8 cellular contexts compared by ENCODE assay signal in the genomic region with DNA sequence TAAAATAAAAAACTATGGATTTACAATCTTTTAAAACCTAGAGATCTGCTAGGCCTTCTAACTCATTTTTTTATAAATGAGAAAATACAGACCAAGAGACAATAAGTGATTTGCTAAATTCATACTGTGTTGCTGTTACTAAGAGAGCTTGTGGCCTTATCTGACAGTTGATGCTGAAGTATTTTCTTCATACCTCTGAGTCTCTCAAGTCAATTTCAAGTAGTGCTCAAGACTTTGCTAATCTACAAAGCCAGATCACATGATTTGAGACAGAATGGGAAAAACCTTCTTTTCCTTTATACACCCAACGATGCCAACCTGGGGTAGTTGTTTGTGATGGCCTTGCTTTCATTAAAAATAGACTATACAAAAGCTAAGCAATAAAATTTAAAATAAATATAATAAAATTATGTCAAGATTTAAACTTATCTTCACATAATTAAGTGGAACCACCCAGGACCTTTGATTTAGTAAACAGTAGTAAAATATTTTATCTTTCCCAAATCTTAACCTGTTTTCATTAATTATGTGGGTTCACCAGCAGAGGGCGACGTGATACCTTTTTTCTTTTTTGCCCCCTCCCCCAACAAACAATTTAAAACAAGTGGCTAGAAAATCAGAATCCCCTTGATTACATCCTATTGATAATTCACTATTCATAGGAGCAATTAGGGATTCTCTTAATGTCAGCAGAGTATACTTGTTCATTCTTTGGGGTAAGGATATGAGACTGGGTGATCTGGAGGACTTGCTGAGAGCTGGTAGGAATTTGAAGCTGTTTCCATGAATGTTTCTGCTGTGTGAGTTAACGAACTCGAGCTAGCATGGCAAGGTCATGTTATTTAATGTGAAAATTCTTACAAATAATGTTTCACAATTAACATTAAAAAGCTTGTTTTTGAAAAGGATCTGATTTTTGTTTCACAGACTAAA. TPM values are rescaled to one million over a fixed set of nuclear protein-coding genes. Genes with fewer than 3 reads are reported as not detected.
DNase-seq lines count a peak whose midpoint lies in the region; ATAC-seq and TF ChIP-seq lines count a peak whose summit lies in the region.

No MANE protein-coding gene starts in this region.

- H3K27me3 ChIP-seq in BE2C: no peaks in the 10 kb centered on the region

- ATAC-seq in GM18519 (IDR thresholded peaks at IDR 0.05; ENCODE audit: low FRiP score, unreplicated experiment): no peak

- H3K4me1 ChIP-seq in BE2C: no peaks in the 10 kb centered on the region

- no peak for TF ChIP-seq POLR2A in erythroblast (IDR thresholded peaks at IDR 0.05; ENCODE audit: low read length)

- peak; percentile 18 for DNase-seq in activated CD4-positive, alpha-beta T cell treated with anti-CD3 and anti-CD28 coated beads for 48 hours
- DNase-seq in activated CD4-positive, alpha-beta T cell treated with anti-CD3 and anti-CD28 coated beads, Interleukin-2, amount 50 U/mL, for 1 hour: no peak
- DNase-seq in NCI-H460 (ENCODE audit: extremely low read depth, low read depth) (peak; percentile 2), erythroblast (lab: John Stamatoyannopoulos, UW) (peak; percentile 9 to 42), superior temporal gyrus (ENCODE audit: extremely low spot score) (peak; percentile 55), BE2C (no peak), HPDE6-E6E7 (ENCODE audit: extremely low spot score) (no peak)

- no peak overlapping the region for H3K4me3 ChIP-seq in BE2C (ENCODE audit: low read depth, low read length)

- TF ChIP-seq CTCF in BE2C (IDR thresholded peaks at IDR 0.05; ENCODE audit: low read depth, low read length): no peak; the same call in 1 of the 2 replicates

- no peaks in the 10 kb centered on the region for H3K36me3 ChIP-seq in BE2C

- H3K9me3 ChIP-seq in BE2C: no peaks in the 10 kb centered on the region

RNA-seq across cellular contexts. Expression of gene SLC5A7, which starts 49.6 kb away (rescaled TPM):
- not detected in 2 replicates for total RNA-seq in NCI-H460 (2014; rRNA removed; shearing (Covaris generic))
- polyA plus RNA-seq in NCI-H460 (2014; cell fraction: nucleus; rRNA removed): not detected in 2 replicates
- polyA plus RNA-seq in BE2C (2012; ENCODE audit: insufficient read depth, insufficient read length, low read depth): not detected

Comparison
In these comparisons a context has a peak if more than half of its experiments do, and no peak if none do; other contexts are left out.
1. DNase-seq: peak in activated CD4-positive, alpha-beta T cell treated with anti-CD3 and anti-CD28 coated beads for 48 hours (single experiment), NCI-H460 (single experiment), erythroblast (2 of 2) and superior temporal gyrus (single experiment); none in activated CD4-positive, alpha-beta T cell treated with anti-CD3 and anti-CD28 coated beads, Interleukin-2, amount 50 U/mL, for 1 hour (single experiment), BE2C (single experiment) and HPDE6-E6E7 (single experiment).